Comparison of ENCODE assay signal across 8 cellular contexts in the genomic region with DNA sequence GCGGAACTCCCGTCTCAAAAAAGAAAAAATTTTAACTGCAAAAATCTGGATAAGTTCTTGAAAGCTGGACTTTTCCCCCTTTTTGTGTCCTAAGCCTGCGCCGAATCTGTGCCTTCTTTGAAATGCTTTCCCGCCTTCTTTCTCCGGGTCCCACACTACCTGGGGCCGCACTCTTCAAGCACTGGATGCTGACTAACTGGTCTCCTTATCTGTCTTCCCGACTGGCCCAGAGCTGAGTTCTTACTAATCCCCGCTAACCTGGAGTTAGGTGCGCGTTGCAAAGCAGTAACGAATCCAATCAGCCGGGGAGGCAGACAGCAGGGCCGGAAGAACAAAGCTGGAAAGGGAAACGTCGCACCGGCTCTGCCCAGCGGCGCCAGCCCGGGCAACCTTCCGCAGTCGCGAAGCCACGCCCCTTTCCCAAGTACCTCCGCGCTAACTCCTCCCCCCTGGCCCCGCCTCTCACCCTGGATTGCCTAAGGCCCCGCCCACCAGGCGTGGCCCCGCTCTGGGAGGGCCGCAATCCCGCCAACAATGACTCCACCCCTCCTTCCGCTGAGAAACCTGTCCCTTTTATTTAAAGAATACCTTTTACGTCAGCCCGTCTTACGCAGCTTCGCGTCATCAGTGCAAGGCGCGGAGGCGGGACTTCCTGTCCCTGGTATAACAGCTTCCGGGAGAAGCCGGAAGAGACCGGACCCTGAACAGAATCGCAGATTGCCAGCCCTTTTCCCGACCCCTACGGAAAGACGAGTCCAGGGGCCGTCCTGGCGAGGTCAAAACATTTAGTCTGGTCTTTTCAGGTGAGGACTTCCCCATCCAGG. TPM values are rescaled to one million over a fixed set of nuclear protein-coding genes. Genes with fewer than 3 reads are reported as not detected.
DNase-seq lines count a peak whose midpoint lies in the region; TF ChIP-seq lines count a peak whose summit lies in the region.

A gene (plus strand): TSS at position 666 of the 824 bp plus-strand sequence. CDS start 737 bp downstream, outside the sequence.

- peak within 1 kb of the TSS; percentile 93 for H3K27ac ChIP-seq in subcutaneous abdominal adipose tissue (ENCODE audit: low read depth, low read length)

- DNase-seq in GF-D8 (lab: John Stamatoyannopoulos, UW), result peak; percentile 99
- peak; percentile 100 for DNase-seq in HEK293T (ENCODE audit: extremely low spot score)
- peak; percentile 99 for DNase-seq in MV-4-11 (lab: John Stamatoyannopoulos, UW)
- DNase-seq in SK-MEL-5 (ENCODE audit: low read depth, low spot score), result peak; percentile 99
- peak; percentile 100 for DNase-seq in activated naive CD4-positive, alpha-beta T cell treated with Interleukin-2 at 50 U/mL for 16 hours
- DNase-seq in foreskin melanocyte, result peak; percentile 98

- CTCF ChIA-PET in HEK293T (lab: Yijun Ruan, JAX), result interaction anchor here (0.7 to 1.4 kb wide), 5 partner anchors 18 to 145 kb away, joined by 3 to 7 read pairs (median 4); no protein-coding TSS in a partner anchor

- peak within 1 kb of the TSS; percentile 76 for H2AFZ ChIP-seq in neuron (ENCODE audit: low read depth, low read length)

- peaks cover 33% of the 10 kb centered on the region for H3K36me3 ChIP-seq in neuron (ENCODE audit: insufficient read depth, low read length)
- H3K36me3 ChIP-seq in subcutaneous abdominal adipose tissue (ENCODE audit: control insufficient read depth in 5 of 5, insufficient read depth in 5 of 5, low read length in 5 of 5), result peaks cover 0 to 40% (median 32%) of the 10 kb centered on the region in 5 donors

- H3K9me3 ChIP-seq in neuron (ENCODE audit: low read length), result peaks cover 3% of the 10 kb centered on the region
- no peaks in the 10 kb centered on the region for H3K9me3 ChIP-seq in subcutaneous abdominal adipose tissue (ENCODE audit: control insufficient read depth in 5 of 5, low read length in 5 of 5)

- POLR2A ChIA-PET in HEK293T (lab: Yijun Ruan, JAX), result interaction anchor here (0.5 to 2.8 kb wide), 26 partner anchors 8 to 248 kb away, joined by 3 to 31 read pairs (median 4); a partner anchor contains a TSS

- H3K4me3 ChIP-seq in neuron (ENCODE audit: low read length) (peak within 1 kb of the TSS; percentile 72), subcutaneous abdominal adipose tissue (ENCODE audit: low read depth in 1 of 5, low read length in 5 of 5) (peak within 1 kb of the TSS; percentile 94 to 98 (median 96))

- H3K4me1 ChIP-seq in neuron (ENCODE audit: insufficient read depth, low read length), result peaks cover 20% of the 10 kb centered on the region
- H3K4me1 ChIP-seq in subcutaneous abdominal adipose tissue (ENCODE audit: control insufficient read depth in 5 of 5, insufficient read depth in 5 of 5, low read length in 5 of 5), result peaks cover 3 to 40% (median 31%) of the 10 kb centered on the region in 5 donors

- no peaks in the 10 kb centered on the region for H3K27me3 ChIP-seq in neuron (ENCODE audit: insufficient read depth, low read length)
- no peaks in the 10 kb centered on the region for H3K27me3 ChIP-seq in subcutaneous abdominal adipose tissue (ENCODE audit: control insufficient read depth in 5 of 5, insufficient read depth in 4 of 5, low read length in 5 of 5)

- peak within 1 kb of the TSS; percentile 90 to 98 (median 95) for H3K9ac ChIP-seq in subcutaneous abdominal adipose tissue (ENCODE audit: low read length in 5 of 5)

- in situ Hi-C loops in SK-MEL-5 (cut with HindIII; ENCODE audit: low pct_unique_long_range_greater_than_20kb, low sequenced_read_pairs), result no loop called here

TF ChIP-seq in HEK293T, 16 proteins besides CTCF, POLR2A, EP300 and RAD21:
- TF ChIP-seq SUZ12 (IDR thresholded peaks at IDR 0.05) (no peak), FOXK2 (IDR thresholded peaks at IDR 0.05) (no peak), TARDBP (IDR thresholded peaks at IDR 0.05) (peak; percentile 91), ELF4 (IDR thresholded peaks at IDR 0.05) (peak; percentile 78; the same call in 1 of the 2 replicates)
- TF ChIP-seq, protein P1, sequence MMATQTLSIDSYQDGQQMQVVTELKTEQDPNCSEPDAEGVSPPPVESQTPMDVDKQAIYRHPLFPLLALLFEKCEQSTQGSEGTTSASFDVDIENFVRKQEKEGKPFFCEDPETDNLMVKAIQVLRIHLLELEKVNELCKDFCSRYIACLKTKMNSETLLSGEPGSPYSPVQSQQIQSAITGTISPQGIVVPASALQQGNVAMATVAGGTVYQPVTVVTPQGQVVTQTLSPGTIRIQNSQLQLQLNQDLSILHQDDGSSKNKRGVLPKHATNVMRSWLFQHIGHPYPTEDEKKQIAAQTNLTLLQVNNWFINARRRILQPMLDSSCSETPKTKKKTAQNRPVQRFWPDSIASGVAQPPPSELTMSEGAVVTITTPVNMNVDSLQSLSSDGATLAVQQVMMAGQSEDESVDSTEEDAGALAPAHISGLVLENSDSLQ (IDR thresholded peaks at IDR 0.05), result peak; percentile 82
TF ChIP-seq in HEK293T: peak in this region for 3.

RNA-seq across cellular contexts. Expression of the gene that starts here (rescaled TPM):
- 25.7 and 27.0 TPM in 2 replicates for total RNA-seq in SK-MEL-5 (2014; rRNA removed; shearing (Covaris generic))
- 33.8 and 36.9 TPM in 2 replicates for polyA plus RNA-seq in SK-MEL-5 (2015; cell fraction: cytosol; rRNA removed)
- 123 and 129 TPM in 2 replicates for polyA plus RNA-seq in SK-MEL-5 (2015; cell fraction: nucleus; rRNA removed)

Comparison
In these comparisons a context has a peak if more than half of its experiments do, and no peak if none do; other contexts are left out.
1. Peak in every context shown above with its lines: DNase-seq, H3K4me3 ChIP-seq and H3K27ac ChIP-seq.